ENCODE assay signal across 14 cellular contexts in genomic region chr13:66915596-66916185, GRCh38.
DNase-seq lines count a peak whose midpoint lies in the region; ATAC-seq, FAIRE-seq and TF ChIP-seq lines count a peak whose summit lies in the region.
"Had no signal": no experiment of that assay in that cellular context is flagged by ENCODE, and none has a peak within 500 bp of the region (broad histone marks: within the 10 kb centered on the region; RNA-seq: fewer than 3 reads in every experiment).

No MANE protein-coding gene starts in this region.

- CTCF ChIA-PET in endothelial cell of umbilical vein (lab: Charles Lee): interaction anchor here (0.9 to 1.8 kb wide), 10 partner anchors 9 to 308 kb away, joined by 3 to 8 read pairs (median 4); no protein-coding TSS in a partner anchor

- TF ChIP-seq CTCF in endothelial cell of umbilical vein (IDR thresholded peaks at IDR 0.05; ENCODE audit: extremely low read depth in 1 of 2, insufficient read depth in 1 of 2, low read depth in 1 of 2, low read length in 2 of 2): no peak
- no peak for TF ChIP-seq CTCF in osteoblast (IDR thresholded peaks at IDR 0.05; ENCODE audit: extremely low read depth, low read depth, low read length)
- TF ChIP-seq CTCF in gastroesophageal sphincter (IDR thresholded peaks at IDR 0.05): no peak
- TF ChIP-seq CTCF in endodermal cell (conservative IDR thresholded peaks at IDR 0.05): no peak

- H3K4me2 ChIP-seq in endothelial cell of umbilical vein (ENCODE audit: insufficient read depth, low read length): peak overlapping the region; percentile 47
- peak overlapping the region; percentile 11 for H3K4me2 ChIP-seq in osteoblast (ENCODE audit: insufficient read depth, low read length)

- TF ChIP-seq POLR2A in H54 (IDR thresholded peaks at IDR 0.05; ENCODE audit: low read depth, low read length) (no peak), endothelial cell of umbilical vein (IDR thresholded peaks at IDR 0.05; ENCODE audit: low read depth, low read length) (no peak), gastroesophageal sphincter (IDR thresholded peaks at IDR 0.05) (no peak)

- no peak overlapping the region for H3K9ac ChIP-seq in endothelial cell of umbilical vein (replicated peaks; ENCODE audit: extremely low read depth, insufficient read depth, low read length)
- no peak overlapping the region for H3K9ac ChIP-seq in endodermal cell (ENCODE audit: extremely low read depth, low read length, poor library complexity, severe bottlenecking)

- H2AFZ ChIP-seq in endothelial cell of umbilical vein (ENCODE audit: low read depth, low read length) (peak overlapping the region; percentile 54), osteoblast (ENCODE audit: low read length) (peak overlapping the region; percentile 38)

- no peaks in the 10 kb centered on the region for H3K79me2 ChIP-seq in endothelial cell of umbilical vein (ENCODE audit: control insufficient read depth, insufficient read depth, low read length)
- H3K79me2 ChIP-seq in osteoblast (ENCODE audit: insufficient read depth, low read length): no peaks in the 10 kb centered on the region

- peaks cover 12% of the 10 kb centered on the region for H3K4me1 ChIP-seq in endothelial cell of umbilical vein (ENCODE audit: control insufficient read depth, extremely low read depth, insufficient read depth, low read length)
- H3K4me1 ChIP-seq in osteoblast (ENCODE audit: insufficient read depth, low read length): no peaks in the 10 kb centered on the region
- peaks cover 0 to 5% (median 2%) of the 10 kb centered on the region in 3 donors for H3K4me1 ChIP-seq in gastroesophageal sphincter
- no peaks in the 10 kb centered on the region for H3K4me1 ChIP-seq in endodermal cell (ENCODE audit: control insufficient read depth, insufficient read depth, low read length)
- H3K4me1 ChIP-seq: Caco-2, left lung had no signal

- H3K36me3 Mint-ChIP-seq in endodermal cell (ENCODE audit: low read depth): no peaks in the 10 kb centered on the region

- H3K4me1 Mint-ChIP-seq in endodermal cell: peaks cover 3% of the 10 kb centered on the region
- H3K4me1 Mint-ChIP-seq: nephron had no signal

- no peak overlapping the region for H3K4me3 Mint-ChIP-seq in endodermal cell
- H3K4me3 Mint-ChIP-seq: activated T-cell treated with anti-CD3 and anti-CD28 coated beads, Interleukin-2, amount 50 U/mL, for 72 hours; nephron had no signal

- H3K27me3 Mint-ChIP-seq in endodermal cell (ENCODE audit: insufficient read depth): no peaks in the 10 kb centered on the region

- no TSS peak for BruUV-seq in endothelial cell of umbilical vein (replicated peaks; lab: Mats Ljungman, UMichigan)

- POLR2A ChIA-PET in endothelial cell of umbilical vein (lab: Charles Lee): no interaction called here

- peaks cover 2% of the 10 kb centered on the region for H3K9me1 ChIP-seq in endothelial cell of umbilical vein (replicated peaks; ENCODE audit: control insufficient read depth, extremely low read depth, insufficient read depth, low read length)

- no peak for TF ChIP-seq EP300 in gastroesophageal sphincter (IDR thresholded peaks at IDR 0.05)

- intact Hi-C loops in endothelial cell of umbilical vein (cut with micrococcal nuclease): no loop called here

- H4K20me1 ChIP-seq in endothelial cell of umbilical vein (replicated peaks; ENCODE audit: control insufficient read depth, extremely low read depth, insufficient read depth, low read length) (no peaks in the 10 kb centered on the region), osteoblast (ENCODE audit: insufficient read depth, low read length) (no peaks in the 10 kb centered on the region)

- dilution Hi-C loops in endothelial cell of umbilical vein (cut with MboI; ENCODE audit: extremely low pct_ligation_motif_present, low sequenced_read_pairs): no loop called here

- H3K27me3 ChIP-seq in endothelial cell of umbilical vein (ENCODE audit: control insufficient read depth in 2 of 2, insufficient read depth in 2 of 2, low read length in 2 of 2): no peaks in the 10 kb centered on the region
- H3K27me3 ChIP-seq in osteoblast (ENCODE audit: insufficient read depth, low read length): no peaks in the 10 kb centered on the region
- H3K27me3 ChIP-seq in gastroesophageal sphincter: no peaks in the 10 kb centered on the region
- H3K27me3 ChIP-seq in endodermal cell (ENCODE audit: control insufficient read depth, insufficient read depth, low read length, poor library complexity, severe bottlenecking): no peaks in the 10 kb centered on the region
- H3K27me3 ChIP-seq: left lung had no signal

- DNase-seq in H54 (ENCODE audit: insufficient read length, low spot score): no peak
- peak; percentile 13 for DNase-seq in RCC 7860 (ENCODE audit: low spot score)
- DNase-seq in endothelial cell of umbilical vein (ENCODE audit: low read depth, low spot score): peak; percentile 53
- DNase-seq in osteoblast (ENCODE audit: insufficient read length, low spot score, missing footprints): peak; percentile 51
- no peak for DNase-seq in endodermal cell
- no peak for DNase-seq in NCI-H2029 (lab: John Stamatoyannopoulos, UW)
- DNase-seq: activated CD4-positive, alpha-beta T cell treated with anti-CD3 and anti-CD28 coated beads for 48 hours; activated T-cell treated with anti-CD3 and anti-CD28 coated beads, Interleukin-2, amount 50 U/mL, for 72 hours; Caco-2; head of caudate nucleus; left lung; substantia nigra had no signal

- H3K27ac ChIP-seq in endothelial cell of umbilical vein (ENCODE audit: insufficient read depth, low read depth, low read length) (peak overlapping the region; percentile 37), osteoblast (ENCODE audit: low read depth, low read length) (no peak overlapping the region), gastroesophageal sphincter (no peak overlapping the region), endodermal cell (ENCODE audit: low read depth, low read length) (no peak overlapping the region)
- H3K27ac ChIP-seq: left lung had no signal

- H3K36me3 ChIP-seq in endothelial cell of umbilical vein (ENCODE audit: control insufficient read depth in 2 of 2, extremely low read depth in 1 of 2, insufficient read depth in 2 of 2, low read length in 2 of 2): no peaks in the 10 kb centered on the region
- no peaks in the 10 kb centered on the region for H3K36me3 ChIP-seq in osteoblast (ENCODE audit: insufficient read depth, low read length)
- H3K36me3 ChIP-seq in gastroesophageal sphincter: no peaks in the 10 kb centered on the region
- H3K36me3 ChIP-seq in endodermal cell (ENCODE audit: control insufficient read depth, insufficient read depth, low read length): no peaks in the 10 kb centered on the region
- H3K36me3 ChIP-seq: left lung had no signal

- no peak for ATAC-seq in gastroesophageal sphincter
- ATAC-seq: left lung had no signal

- 73 to 79% methylated on average over 1 of the region's 1 CpG for WGBS in gastroesophageal sphincter (ENCODE audit: low coverage in 1 of 2), 2 donors
- 92% methylated on average over 1 of the region's 1 CpG; no CpG with 5 or more reads in 1 of the 2 experiments for WGBS in endodermal cell (ENCODE audit: insufficient coverage in 1 of 2, insufficient read length in 1 of 2), 2 experiments

- H3K4me3 ChIP-seq in endothelial cell of umbilical vein (replicated peaks in 1 of 3; ENCODE audit: insufficient read depth in 1 of 3, low read depth in 1 of 3, low read length in 3 of 3) (no peak overlapping the region), osteoblast (ENCODE audit: insufficient read depth, low read length) (no peak overlapping the region), gastroesophageal sphincter (no peak overlapping the region), endodermal cell (ENCODE audit: low read length) (no peak overlapping the region)
- H3K4me3 ChIP-seq: left lung had no signal

- no peak overlapping the region for H3K27ac Mint-ChIP-seq in endodermal cell
- H3K27ac Mint-ChIP-seq: activated T-cell treated with anti-CD3 and anti-CD28 coated beads, Interleukin-2, amount 50 U/mL, for 72 hours had no signal

- FAIRE-seq in H54 (lab: Jason Lieb, UNC) (peak; percentile 82), RCC 7860 (lab: Jason Lieb, UNC) (no peak), endothelial cell of umbilical vein (lab: Jason Lieb, UNC) (peak; percentile 15)

- no peaks in the 10 kb centered on the region for H3K9me3 Mint-ChIP-seq in endodermal cell

- H3K9me3 ChIP-seq in endothelial cell of umbilical vein (replicated peaks; ENCODE audit: control insufficient read depth, insufficient read depth, low read length) (no peaks in the 10 kb centered on the region), osteoblast (ENCODE audit: low read depth, low read length) (no peaks in the 10 kb centered on the region), gastroesophageal sphincter (peaks cover 0 to 9% (median 0%) of the 10 kb centered on the region in 3 donors), endodermal cell (ENCODE audit: control insufficient read depth, low read length) (no peaks in the 10 kb centered on the region)
- H3K9me3 ChIP-seq: Caco-2, left lung had no signal

TF ChIP-seq in endothelial cell of umbilical vein, 7 proteins besides CTCF, POLR2A, EP300 and RAD21:
- TF ChIP-seq GATA2 (IDR thresholded peaks at IDR 0.05; ENCODE audit: insufficient read depth, insufficient read length, low read depth, low read length) (no peak), FOS (IDR thresholded peaks at IDR 0.05; ENCODE audit: borderline replicate concordance, insufficient read depth, low read length) (peak; percentile 37), JUN (IDR thresholded peaks at IDR 0.05; ENCODE audit: borderline replicate concordance, insufficient read depth, insufficient read length, low read depth) (peak; percentile 54)
TF ChIP-seq in endothelial cell of umbilical vein: peak in this region for 2.

Comparison
In these comparisons a context has a peak if more than half of its experiments do, and no peak if none do; other contexts are left out.
1. DNase-seq: peak in RCC 7860 (single experiment), endothelial cell of umbilical vein (single experiment) and osteoblast (single experiment); none in H54 (single experiment), endodermal cell (single experiment) and NCI-H2029 (single experiment).